In genomic region chr5:68669864-68670263, GRCh38 we compare ENCODE assay signal across 2 cellular contexts.
TF ChIP-seq lines count a peak whose summit lies in the region.

No MANE protein-coding gene starts in this region.

TF ChIP-seq in H1, 55 proteins besides CTCF, POLR2A, EP300 and RAD21:
- TF ChIP-seq RBBP5 (IDR thresholded peaks at IDR 0.05; ENCODE audit: borderline replicate concordance, low read depth, low read length) = no peak
- TF ChIP-seq SAP30 (IDR thresholded peaks at IDR 0.05; ENCODE audit: insufficient read depth, insufficient replicate concordance, low read length) = no peak
- TF ChIP-seq ASH2L (IDR thresholded peaks at IDR 0.05; ENCODE audit: low read length) = no peak
- no peak for TF ChIP-seq CBX5 (IDR thresholded peaks at IDR 0.05; ENCODE audit: low read depth, low read length)
- no peak for TF ChIP-seq HDAC6 (IDR thresholded peaks at IDR 0.05; ENCODE audit: low read depth, low read length)
- no peak for TF ChIP-seq NRF1 (IDR thresholded peaks at IDR 0.05; ENCODE audit: low read depth, low read length)
- TF ChIP-seq GTF2F1 (IDR thresholded peaks at IDR 0.05; ENCODE audit: borderline replicate concordance, low read depth, low read length) = no peak
- no peak for TF ChIP-seq BACH1 (IDR thresholded peaks at IDR 0.05; ENCODE audit: low read length)
- TF ChIP-seq E2F6 (IDR thresholded peaks at IDR 0.05) = no peak
- TF ChIP-seq SIN3A (conservative IDR thresholded peaks at IDR 0.05 in 1 of 2, IDR thresholded peaks at IDR 0.05 in 1 of 2; ENCODE audit: low read depth in 1 of 2, low read length in 2 of 2) = no peak

TF ChIP-seq in neural cell, 6 proteins besides CTCF, POLR2A, EP300 and RAD21:
- no peak for TF ChIP-seq SMC3 (conservative IDR thresholded peaks at IDR 0.05; ENCODE audit: poor library complexity)
- peak; percentile 47 for TF ChIP-seq POLR2AphosphoS5 (IDR thresholded peaks at IDR 0.05)
- no peak for TF ChIP-seq EZH2 (IDR thresholded peaks at IDR 0.05; ENCODE audit: borderline replicate concordance, insufficient read depth, low read length, poor library complexity, severe bottlenecking)
- TF ChIP-seq MXI1 (conservative IDR thresholded peaks at IDR 0.05; ENCODE audit: poor library complexity, severe bottlenecking) = no peak
- TF ChIP-seq, protein P1, sequence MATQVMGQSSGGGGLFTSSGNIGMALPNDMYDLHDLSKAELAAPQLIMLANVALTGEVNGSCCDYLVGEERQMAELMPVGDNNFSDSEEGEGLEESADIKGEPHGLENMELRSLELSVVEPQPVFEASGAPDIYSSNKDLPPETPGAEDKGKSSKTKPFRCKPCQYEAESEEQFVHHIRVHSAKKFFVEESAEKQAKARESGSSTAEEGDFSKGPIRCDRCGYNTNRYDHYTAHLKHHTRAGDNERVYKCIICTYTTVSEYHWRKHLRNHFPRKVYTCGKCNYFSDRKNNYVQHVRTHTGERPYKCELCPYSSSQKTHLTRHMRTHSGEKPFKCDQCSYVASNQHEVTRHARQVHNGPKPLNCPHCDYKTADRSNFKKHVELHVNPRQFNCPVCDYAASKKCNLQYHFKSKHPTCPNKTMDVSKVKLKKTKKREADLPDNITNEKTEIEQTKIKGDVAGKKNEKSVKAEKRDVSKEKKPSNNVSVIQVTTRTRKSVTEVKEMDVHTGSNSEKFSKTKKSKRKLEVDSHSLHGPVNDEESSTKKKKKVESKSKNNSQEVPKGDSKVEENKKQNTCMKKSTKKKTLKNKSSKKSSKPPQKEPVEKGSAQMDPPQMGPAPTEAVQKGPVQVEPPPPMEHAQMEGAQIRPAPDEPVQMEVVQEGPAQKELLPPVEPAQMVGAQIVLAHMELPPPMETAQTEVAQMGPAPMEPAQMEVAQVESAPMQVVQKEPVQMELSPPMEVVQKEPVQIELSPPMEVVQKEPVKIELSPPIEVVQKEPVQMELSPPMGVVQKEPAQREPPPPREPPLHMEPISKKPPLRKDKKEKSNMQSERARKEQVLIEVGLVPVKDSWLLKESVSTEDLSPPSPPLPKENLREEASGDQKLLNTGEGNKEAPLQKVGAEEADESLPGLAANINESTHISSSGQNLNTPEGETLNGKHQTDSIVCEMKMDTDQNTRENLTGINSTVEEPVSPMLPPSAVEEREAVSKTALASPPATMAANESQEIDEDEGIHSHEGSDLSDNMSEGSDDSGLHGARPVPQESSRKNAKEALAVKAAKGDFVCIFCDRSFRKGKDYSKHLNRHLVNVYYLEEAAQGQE (IDR thresholded peaks at IDR 0.05; ENCODE audit: borderline replicate concordance) = no peak
- TF ChIP-seq TAF1 (IDR thresholded peaks at IDR 0.05; ENCODE audit: low read depth) = no peak
